ENCODE assay signal across 1 cellular context in genomic region chr17:35241520-35241919, GRCh38.
TF ChIP-seq lines count a peak whose summit lies in the region.

No MANE protein-coding gene starts in this region.

TF ChIP-seq in GM12878, 131 proteins besides CTCF, POLR2A, EP300 and RAD21:
- TF ChIP-seq NFIC (IDR thresholded peaks at IDR 0.05; ENCODE audit: low read depth, low read length): no peak
- TF ChIP-seq CEBPB (IDR thresholded peaks at IDR 0.05; ENCODE audit: borderline replicate concordance in 1 of 2, low read depth in 2 of 2, low read length in 2 of 2): no peak
- TF ChIP-seq USF2 (IDR thresholded peaks at IDR 0.05; ENCODE audit: borderline replicate concordance, low read depth, low read length): no peak
- no peak for TF ChIP-seq FOXK2 (IDR thresholded peaks at IDR 0.05)
TF ChIP-seq in GM12878: peak in this region for 0.
